Comparison of ENCODE assay signal across 8 cellular contexts in genomic region chr3:52536112-52536368, GRCh38. TPM values are rescaled to one million over a fixed set of nuclear protein-coding genes. Genes with fewer than 3 reads are reported as not detected.
DNase-seq lines count a peak whose midpoint lies in the region; ATAC-seq and TF ChIP-seq lines count a peak whose summit lies in the region.

No MANE protein-coding gene starts in this region.

- POLR2A ChIA-PET in T-cell (lab: Charles Lee) = interaction anchor here (0.6 kb wide), 2 partner anchors 36 to 784 kb away, joined by 3 to 5 read pairs; no protein-coding TSS in a partner anchor

- H3K4me3 Mint-ChIP-seq in GM23338 (peak overlapping the region; percentile 51; the same call in 2 of the 3 replicates), T-cell (peak overlapping the region; percentile 96 to 100 (median 99))

- H3K27me3 ChIP-seq in GM23338 (ENCODE audit: insufficient read depth) (no peaks in the 10 kb centered on the region), gastrocnemius medialis (no peaks in the 10 kb centered on the region)

- intact Hi-C loops in gastrocnemius medialis (cut with DNase I; ENCODE audit: low total_unique reads) = loop anchor here (1.0 to 5.0 kb wide), 6 partner anchors 43 to 296 kb away; partner anchors contain the start of genes ITIH4, PBRM1 and TNNC1

- peak overlapping the region; percentile 86; the same call in 1 of the 2 replicates for H3K4me2 ChIP-seq in GM23338

- peak overlapping the region; percentile 39 for H3K4me3 ChIP-seq in GM23338
- H3K4me3 ChIP-seq in fibroblast of pulmonary artery (replicated peaks; ENCODE audit: low read depth, low read length) = peak overlapping the region; percentile 22
- peak overlapping the region in 3 of 4 donors; percentile 43 to 91 (median 78) for H3K4me3 ChIP-seq in gastrocnemius medialis

- H3K27ac Mint-ChIP-seq in GM23338 (no peak overlapping the region), T-cell (peak overlapping the region in 1 of 2 donors; percentile 84)

- TF ChIP-seq POLR2A in gastrocnemius medialis (IDR thresholded peaks at IDR 0.05) = no peak

- peaks cover 40% of the 10 kb centered on the region for H3K4me1 Mint-ChIP-seq in GM23338
- peaks cover 52 to 60% (median 55%) of the 10 kb centered on the region in 3 donors for H3K4me1 Mint-ChIP-seq in T-cell

- CTCF ChIA-PET in T-cell (lab: Charles Lee) = interaction anchor here (0.6 to 1.0 kb wide), 4 partner anchors 9 to 1036 kb away, joined by 3 to 5 read pairs (median 3); partner anchors contain the start of gene DCAF1 (in 1 of the 2)

- peaks cover 18% of the 10 kb centered on the region for H3F3A ChIP-seq in GM23338 (replicated peaks; ENCODE audit: low read depth)

- H3K27ac ChIP-seq in GM23338 (ENCODE audit: low read depth) (no peak overlapping the region), gastrocnemius medialis (peak overlapping the region; percentile 73 to 99 (median 89))

- no peak for TF ChIP-seq CTCF in GM23338 (conservative IDR thresholded peaks at IDR 0.05; ENCODE audit: low read depth in 2 of 2)
- TF ChIP-seq CTCF in fibroblast of pulmonary artery (IDR thresholded peaks at IDR 0.05; ENCODE audit: low read length, missing control alignments) = no peak
- no peak for TF ChIP-seq CTCF in gastrocnemius medialis (IDR thresholded peaks at IDR 0.05 in 4 of 5, conservative IDR thresholded peaks at IDR 0.05 in 1 of 5)

- DNase-seq in GM23338 (ENCODE audit: low spot score) (no peak), T-cell (no peak), fibroblast of pulmonary artery (ENCODE audit: low read depth) (no peak), gastrocnemius medialis (no peak), Kasumi-1 (lab: John Stamatoyannopoulos, UW) (no peak), NCI-H2196 (lab: John Stamatoyannopoulos, UW; ENCODE audit: unreplicated experiment) (no peak), NCI-H1417 treated with DMSO at 0.1 percent for 48 hours (lab: John Stamatoyannopoulos, UW) (no peak), LoVo (ENCODE audit: low spot score) (no peak)

- peaks cover 19% of the 10 kb centered on the region for H3K36me3 Mint-ChIP-seq in GM23338 (ENCODE audit: low read depth)
- H3K36me3 Mint-ChIP-seq in T-cell = peaks cover 17% of the 10 kb centered on the region

- H3K36me3 ChIP-seq in GM23338 (ENCODE audit: insufficient read depth) = peaks cover 4% of the 10 kb centered on the region; the same call in 1 of the 2 replicates
- peaks cover 0 to 8% of the 10 kb centered on the region in 2 donors for H3K36me3 ChIP-seq in gastrocnemius medialis

- no peak overlapping the region for H2AFZ ChIP-seq in GM23338

- no peaks in the 10 kb centered on the region for H3K9me2 ChIP-seq in GM23338 (ENCODE audit: insufficient read depth)

- in situ Hi-C loops in gastrocnemius medialis (cut with MboI; ENCODE audit: low sequenced_read_pairs in 4 of 4) = no loop called here

- H3K9me3 Mint-ChIP-seq in GM23338 (no peaks in the 10 kb centered on the region), T-cell (no peaks in the 10 kb centered on the region)

- H4K20me1 ChIP-seq in GM23338 (replicated peaks; ENCODE audit: insufficient read depth) = peaks cover 40% of the 10 kb centered on the region

- ATAC-seq in GM23338 (no peak), T-cell (replicated peaks in 1 of 4) (no peak), gastrocnemius medialis (no peak)

- peaks cover 23% of the 10 kb centered on the region for H3K27me3 Mint-ChIP-seq in GM23338 (ENCODE audit: insufficient read depth, low read depth, poor library complexity)
- no peaks in the 10 kb centered on the region for H3K27me3 Mint-ChIP-seq in T-cell

- H3K9me3 ChIP-seq in gastrocnemius medialis = no peaks in the 10 kb centered on the region

- peaks cover 43% of the 10 kb centered on the region for H3K4me1 ChIP-seq in GM23338 (ENCODE audit: insufficient read depth)
- H3K4me1 ChIP-seq in gastrocnemius medialis = peaks cover 59 to 61% of the 10 kb centered on the region in 2 donors

- peaks cover 57% of the 10 kb centered on the region for H3K79me2 ChIP-seq in GM23338 (replicated peaks; ENCODE audit: insufficient read depth)

TF ChIP-seq in GM23338, 12 proteins besides CTCF, POLR2A, EP300 and RAD21:
- TF ChIP-seq POLR2AphosphoS5 (IDR thresholded peaks at IDR 0.05; ENCODE audit: low read depth) = no peak
- TF ChIP-seq ZNF114 (CRISPR knock-in tag; IDR thresholded peaks at IDR 0.05) = no peak
- no peak for TF ChIP-seq ZNF331 (CRISPR knock-in tag; IDR thresholded peaks at IDR 0.05; ENCODE audit: low read depth)
- TF ChIP-seq NANOG (IDR thresholded peaks at IDR 0.05; ENCODE audit: borderline replicate concordance) = no peak
- TF ChIP-seq JUNB (IDR thresholded peaks at IDR 0.05; ENCODE audit: unreplicated experiment) = no peak

RNA-seq across cellular contexts. Expression of gene UQCC5, which starts 0.4 kb away (rescaled TPM):
- total RNA-seq in GM23338 (2014; rRNA removed; shearing (Covaris generic)) = 1.6 and 2.6 TPM in 2 replicates
- 156 and 157 TPM in 2 replicates for polyA plus RNA-seq in GM23338 (2016; fragmentation: Nextera tagmentation; extraction: Ambion mirVana)
- total RNA-seq in T-cell = 10 to 100 TPM in 2 of 5 donors, 1 to 10 TPM in 3; 2.5 to 14.8 (median 9.8) TPM
- 10 to 100 TPM in 1 of 4 donors, 1 to 10 TPM in 1, under 1 TPM in 2; 0.31 to 26.1 (median 0.87) TPM for total RNA-seq in gastrocnemius medialis

RNA-seq across cellular contexts. Expression of gene NT5DC2, which starts 2.4 kb away (rescaled TPM):
- 287 and 324 TPM in 2 replicates for total RNA-seq in GM23338 (2014; rRNA removed; shearing (Covaris generic))
- polyA plus RNA-seq in GM23338 (2016; fragmentation: Nextera tagmentation; extraction: Ambion mirVana) = 260 and 269 TPM in 2 replicates
- total RNA-seq in T-cell (10 to 100 TPM in 2 of 5 donors, 1 to 10 TPM in 3; 1.9 to 10.9 (median 7.4) TPM), gastrocnemius medialis (10 to 100 TPM in 1 of 4 donors, 1 to 10 TPM in 3; 4.4 to 14.7 (median 8.1) TPM)

RNA-seq across cellular contexts. Expression of gene STAB1, which starts 40.9 kb away (rescaled TPM):
- total RNA-seq in GM23338 (2014; rRNA removed; shearing (Covaris generic)) = 0.90 and 3.0 TPM in 2 replicates
- 1.1 and 1.9 TPM in 2 replicates for polyA plus RNA-seq in GM23338 (2016; fragmentation: Nextera tagmentation; extraction: Ambion mirVana)
- total RNA-seq in T-cell (1 to 10 TPM in 4 of 5 donors, under 1 TPM in 1; 0.38 to 2.2 (median 1.7) TPM), gastrocnemius medialis (10 to 100 TPM; 10.3 to 27.2 (median 23.3) TPM)

Comparison
In these comparisons a context has a peak if more than half of its experiments do, and no peak if none do; other contexts are left out.
1. H3K4me3 ChIP-seq: peak in every context shown above with its lines; median percentile 78 in gastrocnemius medialis; 39 in GM23338; 22 in fibroblast of pulmonary artery.
2. RNA of gene NT5DC2, which starts 2.4 kb away (total RNA-seq): 287 to 324 TPM in GM23338; 4.4 to 14.7 TPM in gastrocnemius medialis and 1.9 to 10.9 TPM in T-cell; every median in the first group is over 10 times any median in the second.